ENCODE assay signal across 16 cellular contexts in the genomic region with DNA sequence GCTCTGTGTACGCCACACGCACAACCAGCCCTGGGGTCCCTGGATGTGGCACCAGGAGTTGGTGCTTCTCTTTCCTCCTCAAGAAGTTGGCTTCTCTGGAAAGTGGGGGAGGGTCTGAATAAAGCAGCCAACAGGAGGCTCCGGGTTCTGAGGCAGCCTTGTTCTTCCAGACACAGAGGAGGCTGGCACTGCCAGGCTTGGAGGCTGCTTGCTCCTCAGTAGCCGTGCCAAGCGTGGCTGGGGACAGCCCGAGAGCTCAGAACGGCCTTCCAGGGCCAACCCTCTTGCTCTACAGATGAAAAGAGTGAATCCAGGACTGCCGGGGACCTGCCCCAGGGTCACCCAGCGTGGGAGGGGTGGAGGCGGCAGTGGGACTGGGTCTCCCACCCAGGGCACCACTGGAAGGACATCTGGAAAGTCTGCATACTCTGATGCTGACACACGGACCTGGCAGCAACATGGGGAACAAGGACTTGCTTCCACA.
DNase-seq lines count a peak whose midpoint lies in the region; ATAC-seq and TF ChIP-seq lines count a peak whose summit lies in the region.
"Had no signal": no experiment of that assay in that cellular context is flagged by ENCODE, and none has a peak within 500 bp of the region (broad histone marks: within the 10 kb centered on the region; RNA-seq: fewer than 3 reads in every experiment).

No MANE protein-coding gene starts in this region.

- ATAC-seq in right lobe of liver: no peak
- no peak for ATAC-seq in HG03280 (IDR thresholded peaks at IDR 0.05; ENCODE audit: unreplicated experiment)
- no peak for ATAC-seq in HG02642 (IDR thresholded peaks at IDR 0.05; ENCODE audit: poor library complexity, unreplicated experiment)
- ATAC-seq: activated naive CD8-positive, alpha-beta T cell treated with anti-CD3 and anti-CD28 coated beads, Interleukin-2, amount 50 U/mL, for 24 hours had no signal

- H3K27ac ChIP-seq in cingulate gyrus (ENCODE audit: low read depth, low read length) (peak overlapping the region; percentile 97), right lobe of liver (peak overlapping the region in 2 of 3 donors; percentile 7 to 29), ovary (no peak overlapping the region)
- H3K27ac ChIP-seq: vagina had no signal

- TF ChIP-seq CTCF in right lobe of liver (IDR thresholded peaks at IDR 0.05) (no peak), ovary (IDR thresholded peaks at IDR 0.05) (no peak)

- TF ChIP-seq EP300 in ovary (IDR thresholded peaks at IDR 0.05): no peak

- H3K4me3 ChIP-seq in H7 (ENCODE audit: insufficient read depth, low read depth, low read length) (no peak overlapping the region), right lobe of liver (no peak overlapping the region), skeletal muscle satellite cell (ENCODE audit: low read length) (no peak overlapping the region), ovary (no peak overlapping the region)
- H3K4me3 ChIP-seq: heart left ventricle, vagina had no signal

- no peak for TF ChIP-seq POLR2A in right lobe of liver (IDR thresholded peaks at IDR 0.05)
- TF ChIP-seq POLR2A in ovary (IDR thresholded peaks at IDR 0.05): no peak

- H3K36me3 ChIP-seq in H7 (replicated peaks; ENCODE audit: control insufficient read depth, insufficient read depth, low read length) (no peaks in the 10 kb centered on the region; the same call in 1 of the 2 replicates), right lobe of liver (no peaks in the 10 kb centered on the region), skeletal muscle satellite cell (ENCODE audit: insufficient read depth, low read length) (no peaks in the 10 kb centered on the region), ovary (no peaks in the 10 kb centered on the region)
- H3K36me3 ChIP-seq: heart left ventricle, vagina had no signal

- no CpG with 5 or more reads among the region's 11 CpGs for WGBS in right lobe of liver (ENCODE audit: insufficient coverage, low coverage, low lambda C conversion rate, missing lambda C conversion rate)
- whole genome bisulfite sequencing in ovary, 3 donors: 86 to 90% (median 87%) methylated on average over 10 to 11 of the region's 11 CpGs

- DNase-seq in H7 (peak; percentile 54), right lobe of liver (no peak), ovary (no peak)
- DNase-seq in stimulated activated CD8-positive, alpha-beta memory T cell treated with anti-CD3 and anti-CD28 coated beads, Interleukin-4, amount 100 ng/mL, for 48 hours: no peak
- DNase-seq: activated CD4-positive, alpha-beta memory T cell treated with anti-CD3 and anti-CD28 coated beads, Interleukin-2, amount 10 ng/mL, durations not matched to agents 7 days and 5 days; activated naive CD8-positive, alpha-beta T cell treated with anti-CD3 and anti-CD28 coated beads, Interleukin-2, amount 50 U/mL, for 24 hours; GF-D8; heart left ventricle; kidney glomerular epithelial cell; NCI-H1048; stimulated activated CD4-positive, alpha-beta T cell treated with anti-CD3 and anti-CD28 coated beads, Interleukin-1b, Interleukin-23, amount 100 ng/mL, for 48 hours had no signal

- H3K4me1 ChIP-seq in right lobe of liver: peaks cover 0 to 64% (median 22%) of the 10 kb centered on the region in 4 donors
- peaks cover 52% of the 10 kb centered on the region for H3K4me1 ChIP-seq in skeletal muscle satellite cell (ENCODE audit: control insufficient read depth, insufficient read depth, low read length)
- H3K4me1 ChIP-seq in ovary (ENCODE audit: insufficient read depth): no peaks in the 10 kb centered on the region

- H3K27me3 ChIP-seq in H7 (ENCODE audit: control insufficient read depth, insufficient read depth, low read length): no peaks in the 10 kb centered on the region
- H3K27me3 ChIP-seq in right lobe of liver: no peaks in the 10 kb centered on the region
- no peaks in the 10 kb centered on the region for H3K27me3 ChIP-seq in skeletal muscle satellite cell (ENCODE audit: control insufficient read depth, insufficient read depth, low read length)
- no peaks in the 10 kb centered on the region for H3K27me3 ChIP-seq in ovary
- H3K27me3 ChIP-seq: heart left ventricle, vagina had no signal

- H3K4me2 ChIP-seq in skeletal muscle satellite cell (ENCODE audit: low read length): no peak overlapping the region

- intact Hi-C loops in right lobe of liver (cut with DNase I): no loop called here
- intact Hi-C loops in ovary (cut with DNase I): no loop called here

- peak overlapping the region; percentile 2 for H3K9ac ChIP-seq in skeletal muscle satellite cell (ENCODE audit: low read depth, low read length)

- H3K9me3 ChIP-seq in right lobe of liver (no peaks in the 10 kb centered on the region), skeletal muscle satellite cell (replicated peaks; ENCODE audit: low read length) (no peaks in the 10 kb centered on the region), ovary (no peaks in the 10 kb centered on the region)
- H3K9me3 ChIP-seq: heart left ventricle, vagina had no signal

Comparison
In these comparisons a context has a peak if more than half of its experiments do, and no peak if none do; other contexts are left out.
1. H3K27ac ChIP-seq: peak in cingulate gyrus (single experiment) and right lobe of liver (2 of 3); none in ovary (0 of 2).